9 cellular contexts compared by ENCODE assay signal in the genomic region with DNA sequence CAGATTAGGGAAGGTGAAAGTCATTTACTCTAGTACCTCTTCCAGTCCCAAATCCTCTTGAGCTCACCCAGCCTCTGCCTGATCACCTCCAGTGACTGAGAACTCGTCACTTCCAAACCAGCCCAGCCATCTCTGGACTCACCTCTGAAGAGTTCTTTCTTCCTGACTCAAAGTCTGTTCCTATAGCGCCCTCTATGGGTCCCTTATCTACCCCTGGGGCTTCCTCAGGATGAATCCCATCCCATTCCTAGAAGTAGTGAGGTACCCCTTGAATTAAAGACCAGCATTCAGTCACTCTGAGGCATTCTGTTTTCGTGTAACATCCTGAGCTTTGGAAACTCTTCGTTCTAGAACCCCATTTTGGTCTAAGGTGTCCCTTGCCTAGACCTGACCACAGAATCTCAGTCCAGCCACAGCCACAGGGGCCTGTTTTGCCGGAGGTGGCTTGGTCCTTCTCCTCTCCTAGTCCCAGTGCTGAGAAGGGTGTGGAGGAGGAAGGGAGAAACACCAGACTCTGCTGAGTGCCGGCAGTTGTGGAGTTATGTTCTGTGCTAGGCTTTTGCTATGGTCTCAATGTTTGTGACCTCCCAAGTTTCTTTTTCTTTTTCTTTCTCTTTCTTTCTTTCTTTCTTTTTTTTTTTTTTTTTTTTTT. TPM values are rescaled to one million over a fixed set of nuclear protein-coding genes. Genes with fewer than 3 reads are reported as not detected.
A peak's percentile ranks its signal among the peaks of the same experiment; 100 is the strongest.
DNase-seq lines count a peak whose midpoint lies in the region; ATAC-seq and TF ChIP-seq lines count a peak whose summit lies in the region.
"Had no signal": no experiment of that assay in that cellular context is flagged by ENCODE, and none has a peak within 500 bp of the region (broad histone marks: within the 10 kb centered on the region; RNA-seq: fewer than 3 reads in every experiment).

No MANE protein-coding gene starts in this region.

- H2AFZ ChIP-seq in mammary epithelial cell (ENCODE audit: low read depth, low read length), result no peak overlapping the region

- no peaks in the 10 kb centered on the region for H3K9me3 Mint-ChIP-seq in stimulated activated naive CD8-positive, alpha-beta T cell treated with anti-CD3 and anti-CD28 coated beads, Interleukin-15, amount 100 ng/mL, for 72 hours

- no peak for ATAC-seq in stimulated activated naive CD8-positive, alpha-beta T cell treated with anti-CD3 and anti-CD28 coated beads, Interleukin-15, amount 100 ng/mL, for 72 hours
- ATAC-seq in GM21717 (IDR thresholded peaks at IDR 0.05; ENCODE audit: unreplicated experiment), result no peak

- H3K27ac ChIP-seq in mammary epithelial cell (ENCODE audit: insufficient read depth, low read depth, low read length), result no peak overlapping the region

- H3K27me3 ChIP-seq in mammary epithelial cell (ENCODE audit: insufficient read depth, low read length), result no peaks in the 10 kb centered on the region

- no peaks in the 10 kb centered on the region for H3K4me1 Mint-ChIP-seq in stimulated activated naive CD8-positive, alpha-beta T cell treated with anti-CD3 and anti-CD28 coated beads, Interleukin-15, amount 100 ng/mL, for 72 hours

- TF ChIP-seq CTCF in GM12875 (IDR thresholded peaks at IDR 0.05; ENCODE audit: borderline replicate concordance, insufficient read depth, low read depth, low read length) (peak; percentile 48; the same call in 1 of the 2 replicates), mammary epithelial cell (conservative IDR thresholded peaks at IDR 0.05 in 1 of 2, IDR thresholded peaks at IDR 0.05 in 1 of 2; ENCODE audit: extremely low read depth in 1 of 2, insufficient read depth in 1 of 2, low read depth in 1 of 2, low read length in 2 of 2) (peak; percentile 54 to 78)

- H3K4me3 Mint-ChIP-seq in stimulated activated naive CD8-positive, alpha-beta T cell treated with anti-CD3 and anti-CD28 coated beads, Interleukin-15, amount 100 ng/mL, for 72 hours, result no peak overlapping the region

- WGBS in mammary epithelial cell (ENCODE audit: low coverage, missing lambda C conversion rate), result 64% methylated on average over 6 of the region's 6 CpGs

- no peak overlapping the region for H3K27ac Mint-ChIP-seq in stimulated activated naive CD8-positive, alpha-beta T cell treated with anti-CD3 and anti-CD28 coated beads, Interleukin-15, amount 100 ng/mL, for 72 hours

- CTCF ChIA-PET in mammary epithelial cell (lab: Charles Lee; ENCODE audit: low non-redundant PET), result interaction anchor here (0.6 to 0.7 kb wide), 3 partner anchors 494 to 1132 kb away, joined by 3 read pairs; no protein-coding TSS in a partner anchor

- intact Hi-C loops in mammary epithelial cell (cut with micrococcal nuclease), result loop anchor here (1.0 to 5.0 kb wide), 6 partner anchors 19 to 932 kb away; no protein-coding TSS in a partner anchor

- no TSS peak for BruUV-seq in mammary epithelial cell (replicated peaks; lab: Mats Ljungman, UMichigan)

- no peaks in the 10 kb centered on the region for H3K79me2 ChIP-seq in mammary epithelial cell (ENCODE audit: insufficient read depth, low read length)

- H3K4me2 ChIP-seq in mammary epithelial cell (ENCODE audit: insufficient read depth, low read depth, low read length), result no peak overlapping the region

- no peaks in the 10 kb centered on the region for H3K36me3 ChIP-seq in mammary epithelial cell (ENCODE audit: insufficient read depth, low read length)

- H3K27me3 Mint-ChIP-seq in stimulated activated naive CD8-positive, alpha-beta T cell treated with anti-CD3 and anti-CD28 coated beads, Interleukin-15, amount 100 ng/mL, for 72 hours, result peaks cover 37% of the 10 kb centered on the region

- H4K20me1 ChIP-seq in mammary epithelial cell (ENCODE audit: insufficient read depth, low read length), result no peaks in the 10 kb centered on the region

- peak; percentile 69 for DNase-seq in AG08395 (ENCODE audit: low spot score)
- peak; percentile 71 for DNase-seq in NCI-H2227 (lab: John Stamatoyannopoulos, UW; ENCODE audit: unreplicated experiment)
- peak; percentile 53 for DNase-seq in mammary epithelial cell
- peak; percentile 58 for DNase-seq in retina
- no peak for DNase-seq in stimulated activated naive CD8-positive, alpha-beta T cell treated with anti-CD3 and anti-CD28 coated beads, Interleukin-15, amount 100 ng/mL, for 72 hours
- DNase-seq in cortex of kidney (lab: John Stamatoyannopoulos, UW), result no peak

- H3K9me3 ChIP-seq in mammary epithelial cell (replicated peaks; ENCODE audit: insufficient read depth, low read length), result no peaks in the 10 kb centered on the region

- peaks cover 5% of the 10 kb centered on the region for H3K4me1 ChIP-seq in mammary epithelial cell (ENCODE audit: insufficient read depth, low read length)

- dilution Hi-C loops in mammary epithelial cell (cut with HindIII; ENCODE audit: low sequenced_read_pairs), result no loop called here

- H3K9ac ChIP-seq in mammary epithelial cell (ENCODE audit: insufficient read depth, low read length), result no peak overlapping the region

- in situ Hi-C loops in mammary epithelial cell (cut with MboI; ENCODE audit: low sequenced_read_pairs in 2 of 2), result loop anchor here (25.0 kb wide), 2 partner anchors 487 to 937 kb away; no protein-coding TSS in a partner anchor

- no peak overlapping the region for H3K4me3 ChIP-seq in GM12875 (ENCODE audit: low read depth, low read length)
- no peak overlapping the region for H3K4me3 ChIP-seq in mammary epithelial cell (replicated peaks in 1 of 3; ENCODE audit: insufficient read depth in 1 of 3, low read depth in 2 of 3, low read length in 3 of 3)

RNA-seq across cellular contexts. Expression of a gene that starts 32.7 kb away (rescaled TPM):
- not detected for total RNA-seq in mammary epithelial cell
- polyA plus RNA-seq in mammary epithelial cell, result not detected
- not detected for polyA minus RNA-seq in mammary epithelial cell
- total RNA-seq: dermis microvascular lymphatic vessel endothelial cell had no signal

RNA-seq across cellular contexts. Expression of a gene that starts 35.1 kb away (rescaled TPM):
- total RNA-seq in mammary epithelial cell, result not detected
- 0.02 TPM for polyA plus RNA-seq in mammary epithelial cell
- not detected for polyA minus RNA-seq in mammary epithelial cell
- total RNA-seq: dermis microvascular lymphatic vessel endothelial cell had no signal

Comparison
In these comparisons a context has a peak if more than half of its experiments do, and no peak if none do; other contexts are left out.
1. DNase-seq: peak in AG08395 (single experiment), NCI-H2227 (single experiment), mammary epithelial cell (single experiment) and retina (single experiment); none in stimulated activated naive CD8-positive, alpha-beta T cell treated with anti-CD3 and anti-CD28 coated beads, Interleukin-15, amount 100 ng/mL, for 72 hours (0 of 2) and cortex of kidney (single experiment).